ENCODE assay signal across 8 cellular contexts in the genomic region with DNA sequence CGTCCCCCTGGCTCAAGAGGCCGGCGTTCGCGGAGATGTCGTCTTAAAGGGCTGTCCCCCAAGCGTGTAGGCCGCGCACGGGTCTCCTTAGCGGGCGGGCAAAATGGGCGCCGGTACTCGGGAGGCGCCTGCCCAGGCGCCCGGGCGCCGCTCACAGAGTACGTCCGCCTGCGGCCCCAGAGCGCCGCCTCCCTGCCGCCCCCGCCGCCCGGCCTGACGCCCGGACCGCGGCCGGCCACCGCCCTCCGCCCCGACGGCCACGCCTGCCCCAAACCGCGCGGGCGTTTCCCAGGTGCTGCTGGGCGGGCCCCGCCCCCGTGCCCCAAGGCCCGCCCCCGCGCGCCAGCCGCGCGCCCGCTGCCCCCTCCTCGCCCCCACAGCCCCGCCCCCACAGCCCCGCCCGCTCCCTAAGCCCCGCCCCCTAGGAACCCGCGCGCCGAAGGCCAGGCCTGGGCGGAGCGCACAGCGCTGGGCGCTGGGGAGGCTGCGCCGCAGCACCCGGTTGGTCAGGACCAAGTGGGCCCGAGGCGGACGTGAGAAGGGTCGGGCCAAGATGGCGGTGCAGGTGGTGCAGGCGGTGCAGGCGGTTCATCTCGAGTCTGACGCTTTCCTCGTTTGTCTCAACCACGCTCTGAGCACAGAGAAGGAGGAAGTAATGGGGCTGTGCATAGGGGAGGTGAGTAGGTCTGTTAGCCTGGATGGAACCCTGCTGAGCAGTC. TPM values are rescaled to one million over a fixed set of nuclear protein-coding genes. Genes with fewer than 3 reads are reported as not detected.
A peak's percentile ranks its signal among the peaks of the same experiment; 100 is the strongest.
DNase-seq lines count a peak whose midpoint lies in the region; ATAC-seq and TF ChIP-seq lines count a peak whose summit lies in the region.

BRCC3 (plus strand) TSS at position 534 of the 719 bp plus-strand sequence; CDS start at position 554, 20 bp downstream.
A gene with protein sequence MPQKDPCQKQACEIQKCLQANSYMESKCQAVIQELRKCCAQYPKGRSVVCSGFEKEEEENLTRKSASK (minus strand): TSS at position 162 of the 719 bp plus-strand sequence. CDS start 7,113 bp downstream, outside the sequence.
A gene with protein sequence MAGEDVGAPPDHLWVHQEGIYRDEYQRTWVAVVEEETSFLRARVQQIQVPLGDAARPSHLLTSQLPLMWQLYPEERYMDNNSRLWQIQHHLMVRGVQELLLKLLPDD (minus strand): TSS at position 162 of the 719 bp plus-strand sequence. CDS start 5,126 bp downstream, outside the sequence.

- H3K79me2 ChIP-seq in MM.1S (ENCODE audit: low read length) = peaks cover 26% of the 10 kb centered on the region

- DNase-seq in G401 (ENCODE audit: low spot score) (peak; percentile 81), HAP-1 (ENCODE audit: low spot score in 2 of 2) (peak; percentile 83 to 91), MM.1S (peak; percentile 86), SJSA1 (ENCODE audit: low read depth in 1 of 2, low spot score in 2 of 2) (peak; percentile 63 to 76), substantia nigra (lab: John Stamatoyannopoulos, UW) (peak in 48 of 49 donors; percentile 15 to 88 (median 66))
- peak; percentile 41 to 68 (median 52) for DNase-seq in activated naive CD4-positive, alpha-beta T cell (lab: John Stamatoyannopoulos, UW)

- peak within 1 kb of the TSS; percentile 61 for H3K4me2 ChIP-seq in MM.1S (ENCODE audit: low read depth, low read length)

- no peak for TF ChIP-seq EP300 in gastroesophageal sphincter (IDR thresholded peaks at IDR 0.05)

- H2AFZ ChIP-seq in MM.1S (ENCODE audit: low read length) = peak within 1 kb of the TSS; percentile 69

- H3K36me3 ChIP-seq in HAP-1 (replicated peaks) (peaks cover 29% of the 10 kb centered on the region), MM.1S (replicated peaks; ENCODE audit: insufficient read depth, low read length) (no peaks in the 10 kb centered on the region), SJSA1 (peaks cover 9% of the 10 kb centered on the region; the same call in 1 of the 2 replicates), gastroesophageal sphincter (peaks cover 0 to 10% of the 10 kb centered on the region in 2 donors), neutrophil (peaks cover 5% of the 10 kb centered on the region)

- peak within 1 kb of the TSS; percentile 51 for H3K27ac ChIP-seq in MM.1S (ENCODE audit: low read length)
- H3K27ac ChIP-seq in SJSA1 = peak within 1 kb of the TSS; percentile 95
- H3K27ac ChIP-seq in gastroesophageal sphincter = peak within 1 kb of the TSS; percentile 74 to 99 (median 90)
- H3K27ac ChIP-seq in neutrophil = peak within 1 kb of the TSS; percentile 93
- peak within 1 kb of the TSS; percentile 51 for H3K27ac ChIP-seq in substantia nigra (ENCODE audit: low read depth, low read length, poor library complexity, severe bottlenecking)

- TF ChIP-seq POLR2A in gastroesophageal sphincter (IDR thresholded peaks at IDR 0.05) = peak; percentile 61 to 68

- in situ Hi-C loops in G401 (cut with HindIII; ENCODE audit: low sequenced_read_pairs) = no loop called here
- in situ Hi-C loops in HAP-1 (cut with MboI; ENCODE audit: low sequenced_read_pairs) = loop anchor here (25.0 kb wide), 1 partner anchor 309 kb away; the partner anchor contains the start of genes DKC1 and GAB3

- H3K9me3 ChIP-seq in HAP-1 = no peaks in the 10 kb centered on the region
- no peaks in the 10 kb centered on the region for H3K9me3 ChIP-seq in MM.1S (replicated peaks; ENCODE audit: insufficient read depth, low read length)
- H3K9me3 ChIP-seq in SJSA1 (replicated peaks) = no peaks in the 10 kb centered on the region
- H3K9me3 ChIP-seq in gastroesophageal sphincter = no peaks in the 10 kb centered on the region
- no peaks in the 10 kb centered on the region for H3K9me3 ChIP-seq in neutrophil

- H4K20me1 ChIP-seq in MM.1S (ENCODE audit: insufficient read depth, low read length) = no peaks in the 10 kb centered on the region

- H3K9ac ChIP-seq in MM.1S (ENCODE audit: low read length) = peak within 1 kb of the TSS; percentile 74

- no peak for TF ChIP-seq CTCF in MM.1S (IDR thresholded peaks at IDR 0.05; ENCODE audit: low read length)
- TF ChIP-seq CTCF in gastroesophageal sphincter (IDR thresholded peaks at IDR 0.05) = peak in 1 of 4 experiments; percentile 8
- no peak for TF ChIP-seq CTCF in neutrophil (IDR thresholded peaks at IDR 0.05)

- peak; percentile 95 for ATAC-seq in gastroesophageal sphincter

- H3K4me3 ChIP-seq in HAP-1 (peak within 1 kb of the TSS; percentile 83), MM.1S (ENCODE audit: low read length) (peak within 1 kb of the TSS; percentile 82), SJSA1 (peak within 1 kb of the TSS; percentile 72), gastroesophageal sphincter (peak within 1 kb of the TSS; percentile 64 to 99), neutrophil (ENCODE audit: low read depth in 1 of 2, low read length in 1 of 2) (peak within 1 kb of the TSS; percentile 65 to 74)

- no peaks in the 10 kb centered on the region; the same call in 1 of the 2 replicates for H3F3A ChIP-seq in MM.1S (ENCODE audit: insufficient read depth, low read length)

- H3K9me2 ChIP-seq in MM.1S (replicated peaks; ENCODE audit: insufficient read depth, low read length) = no peaks in the 10 kb centered on the region

- no peaks in the 10 kb centered on the region for H3K27me3 ChIP-seq in HAP-1 (ENCODE audit: low read depth)
- H3K27me3 ChIP-seq in MM.1S (replicated peaks; ENCODE audit: insufficient read depth, low read length) = no peaks in the 10 kb centered on the region
- no peaks in the 10 kb centered on the region for H3K27me3 ChIP-seq in SJSA1 (replicated peaks)
- H3K27me3 ChIP-seq in gastroesophageal sphincter = no peaks in the 10 kb centered on the region
- H3K27me3 ChIP-seq in neutrophil = no peaks in the 10 kb centered on the region

- WGBS in gastroesophageal sphincter (ENCODE audit: low coverage in 1 of 2), 2 donors = no CpG with 5 or more reads among the region's 81 CpGs

- H3K4me1 ChIP-seq in HAP-1 (peaks cover 8% of the 10 kb centered on the region), MM.1S (ENCODE audit: low read length) (peaks cover 5% of the 10 kb centered on the region; the same call in 1 of the 2 replicates), SJSA1 (replicated peaks) (peaks cover 14% of the 10 kb centered on the region), gastroesophageal sphincter (peaks cover 0 to 48% (median 0%) of the 10 kb centered on the region in 3 donors), neutrophil (ENCODE audit: control insufficient read depth in 1 of 2, insufficient read depth in 1 of 2, low read depth in 1 of 2, low read length in 1 of 2) (peaks cover 18 to 23% of the 10 kb centered on the region in 2 experiments)

RNA-seq across cellular contexts. Expression of gene BRCC3, which starts in this region (rescaled TPM):
- 6.0 and 8.9 TPM in 2 replicates for total RNA-seq in G401 (2014; rRNA removed; shearing (Covaris generic))
- 5.4 and 12.1 TPM in 2 replicates for total RNA-seq in SJSA1 (2014; rRNA removed; shearing (Covaris generic))
- 10 to 100 TPM; 12.3 to 18.6 (median 15.0) TPM for total RNA-seq in gastroesophageal sphincter

RNA-seq across cellular contexts. Expression of the second gene that starts in this region (rescaled TPM):
- 5.0 and 25.7 TPM in 2 replicates for total RNA-seq in G401 (2014; rRNA removed; shearing (Covaris generic))
- total RNA-seq in SJSA1 (2014; rRNA removed; shearing (Covaris generic)) = 25.1 and 38.5 TPM in 2 replicates
- 10 to 100 TPM; 21.0 to 33.0 (median 23.6) TPM for total RNA-seq in gastroesophageal sphincter

RNA-seq across cellular contexts. Expression of the third gene that starts in this region (rescaled TPM):
- total RNA-seq in G401 (2014; rRNA removed; shearing (Covaris generic)) = 6.5 and 29.0 TPM in 2 replicates
- 2.0 and 2.1 TPM in 2 replicates for total RNA-seq in SJSA1 (2014; rRNA removed; shearing (Covaris generic))
- 1 to 10 TPM; 1.4 to 4.0 (median 1.9) TPM for total RNA-seq in gastroesophageal sphincter

Comparison
In these comparisons a context has a peak if more than half of its experiments do, and no peak if none do; other contexts are left out.
1. Peak in every context shown above with its lines: DNase-seq, ATAC-seq, H3K4me3 ChIP-seq and H3K27ac ChIP-seq.